In the genomic region with DNA sequence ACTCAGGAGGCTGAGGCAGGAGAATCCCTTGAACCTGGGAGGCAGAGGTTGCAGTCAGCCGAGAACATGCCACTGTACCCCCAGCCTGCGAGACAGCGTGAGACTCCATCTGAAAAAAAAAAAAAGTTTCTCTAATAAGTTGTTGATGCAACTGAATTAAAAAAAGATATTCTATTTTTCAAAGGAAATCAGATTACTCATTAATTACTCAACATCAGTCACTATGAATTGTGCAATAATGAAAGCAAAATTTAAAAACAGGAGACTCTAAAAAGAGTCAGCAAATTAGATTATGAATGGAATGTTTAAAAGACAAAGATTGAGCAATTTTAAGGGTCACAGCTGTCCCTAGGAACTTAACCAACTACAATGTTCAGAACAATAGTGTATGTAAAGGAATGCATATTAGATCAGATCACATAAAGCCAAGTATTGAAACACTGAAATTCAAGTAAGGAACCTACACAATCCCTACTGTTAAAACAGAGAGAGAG, we compare ENCODE assay signal across 13 cellular contexts.
DNase-seq lines count a peak whose midpoint lies in the region; ATAC-seq and TF ChIP-seq lines count a peak whose summit lies in the region.
"Had no signal": no experiment of that assay in that cellular context is flagged by ENCODE, and none has a peak within 500 bp of the region (broad histone marks: within the 10 kb centered on the region; RNA-seq: fewer than 3 reads in every experiment).

No MANE protein-coding gene starts in this region.

- H4K91ac ChIP-seq in neuronal stem cell (ENCODE audit: low read depth, low read length, poor library complexity) = no peak overlapping the region

- H3K4me3 ChIP-seq in adipocyte (ENCODE audit: low read length) (no peak overlapping the region), subcutaneous abdominal adipose tissue (ENCODE audit: low read depth in 1 of 5, low read length in 5 of 5) (no peak overlapping the region), neuronal stem cell (ENCODE audit: low read length in 2 of 2) (no peak overlapping the region)
- H3K4me3 ChIP-seq: uterus had no signal

- WGBS in neuronal stem cell (ENCODE audit: extremely low coverage in 2 of 2, insufficient read length in 2 of 2, insufficient replicate concordance in 1 of 2), 2 donors = no CpG with 5 or more reads among the region's 3 CpGs

- H3K27ac ChIP-seq in foreskin keratinocyte = peak overlapping the region; percentile 79
- H3K27ac ChIP-seq in subcutaneous abdominal adipose tissue (ENCODE audit: low read depth, low read length) = peak overlapping the region; percentile 84
- H3K27ac ChIP-seq in neuronal stem cell (replicated peaks; ENCODE audit: low read length) = no peak overlapping the region
- H3K27ac ChIP-seq: VCaP had no signal

- no peak overlapping the region for H3K18ac ChIP-seq in neuronal stem cell (ENCODE audit: low read length)

- no peak overlapping the region for H2BK120ac ChIP-seq in neuronal stem cell (ENCODE audit: low read depth, low read length)

- ATAC-seq in foreskin keratinocyte = peak; percentile 80
- ATAC-seq in GM19023 (IDR thresholded peaks at IDR 0.05; ENCODE audit: unreplicated experiment) = no peak

- no peak overlapping the region for H4K8ac ChIP-seq in neuronal stem cell (ENCODE audit: low read depth, low read length)

- no peak overlapping the region for H2AK5ac ChIP-seq in neuronal stem cell (ENCODE audit: low read depth, low read length)

- H3K79me1 ChIP-seq in neuronal stem cell (ENCODE audit: low read depth, low read length) = no peaks in the 10 kb centered on the region

- no peak overlapping the region for H2BK15ac ChIP-seq in neuronal stem cell (ENCODE audit: low read length)

- H3K27ac Mint-ChIP-seq in activated T-cell treated with anti-CD3 and anti-CD28 coated beads, Interleukin-2, amount 50 U/mL, for 24 hours = peak overlapping the region; percentile 42
- H3K27ac Mint-ChIP-seq: activated naive CD4-positive, alpha-beta T cell treated with anti-CD3 and anti-CD28 coated beads, Interleukin-2, amount 10 ng/mL, durations not matched to agents 7 days and 5 days had no signal

- H3K4me1 ChIP-seq in adipocyte (ENCODE audit: control insufficient read depth, insufficient read depth, low read length) (peaks cover 27% of the 10 kb centered on the region), foreskin keratinocyte (peaks cover 17% of the 10 kb centered on the region), subcutaneous abdominal adipose tissue (ENCODE audit: control insufficient read depth in 5 of 5, insufficient read depth in 5 of 5, low read length in 5 of 5) (peaks cover 5 to 19% (median 12%) of the 10 kb centered on the region in 5 donors), neuronal stem cell (ENCODE audit: control insufficient read depth in 2 of 2, insufficient read depth in 1 of 2, low read depth in 1 of 2, low read length in 2 of 2) (no peaks in the 10 kb centered on the region)
- H3K4me1 ChIP-seq: uterus had no signal

- no peak overlapping the region for H3K4ac ChIP-seq in neuronal stem cell (ENCODE audit: low read length)

- no peaks in the 10 kb centered on the region for H3K27me3 Mint-ChIP-seq in activated T-cell treated with anti-CD3 and anti-CD28 coated beads, Interleukin-2, amount 50 U/mL, for 24 hours
- H3K27me3 Mint-ChIP-seq: activated naive CD4-positive, alpha-beta T cell treated with anti-CD3 and anti-CD28 coated beads, Interleukin-2, amount 10 ng/mL, durations not matched to agents 7 days and 5 days had no signal

- H3K9me3 Mint-ChIP-seq in activated T-cell treated with anti-CD3 and anti-CD28 coated beads, Interleukin-2, amount 50 U/mL, for 24 hours = no peaks in the 10 kb centered on the region
- H3K9me3 Mint-ChIP-seq: activated naive CD4-positive, alpha-beta T cell treated with anti-CD3 and anti-CD28 coated beads, Interleukin-2, amount 10 ng/mL, durations not matched to agents 7 days and 5 days had no signal

- no peaks in the 10 kb centered on the region for H3K9me3 ChIP-seq in adipocyte (ENCODE audit: control insufficient read depth, low read length)
- no peaks in the 10 kb centered on the region for H3K9me3 ChIP-seq in subcutaneous abdominal adipose tissue (ENCODE audit: control insufficient read depth in 5 of 5, low read length in 5 of 5)
- H3K9me3 ChIP-seq in neuronal stem cell (replicated peaks in 1 of 2; ENCODE audit: control insufficient read depth in 2 of 2, insufficient read depth in 1 of 2, low read depth in 1 of 2, low read length in 2 of 2) = no peaks in the 10 kb centered on the region
- H3K9me3 ChIP-seq: uterus had no signal

- H3K14ac ChIP-seq in neuronal stem cell (ENCODE audit: low read length) = no peak overlapping the region

- no peak overlapping the region for H2BK5ac ChIP-seq in neuronal stem cell (ENCODE audit: low read length)

- DNase-seq in activated T-cell treated with anti-CD3 and anti-CD28 coated beads, Interleukin-2, amount 50 U/mL, for 24 hours = no peak
- DNase-seq in activated T-cell treated with anti-CD3 and anti-CD28 coated beads, Interleukin-2, amount 50 U/mL, for 1 hour = no peak
- peak; percentile 93 for DNase-seq in adipocyte (ENCODE audit: low read depth)
- DNase-seq in foreskin keratinocyte = peak; percentile 82 to 89
- DNase-seq in neuronal stem cell (ENCODE audit: low spot score) = no peak
- DNase-seq in NK-92 (lab: John Stamatoyannopoulos, UW; ENCODE audit: unreplicated experiment) = no peak
- DNase-seq: activated naive CD4-positive, alpha-beta T cell treated with anti-CD3 and anti-CD28 coated beads, Interleukin-2, amount 10 ng/mL, durations not matched to agents 7 days and 5 days; KG1; NCI-H748 treated with DMSO at 0.1 percent for 48 hours; uterus had no signal

- no peak for TF ChIP-seq CTCF in foreskin keratinocyte (conservative IDR thresholded peaks at IDR 0.05)

- H3K4me2 ChIP-seq in neuronal stem cell (ENCODE audit: insufficient read depth, low read length, poor library complexity, severe bottlenecking) = no peak overlapping the region

- H3K4me1 Mint-ChIP-seq in activated T-cell treated with anti-CD3 and anti-CD28 coated beads, Interleukin-2, amount 50 U/mL, for 24 hours (ENCODE audit: low read depth) = peaks cover 9% of the 10 kb centered on the region

- H3K36me3 ChIP-seq in adipocyte (ENCODE audit: control insufficient read depth, insufficient read depth, low read length, severe bottlenecking) (no peaks in the 10 kb centered on the region), subcutaneous abdominal adipose tissue (ENCODE audit: control insufficient read depth in 5 of 5, insufficient read depth in 5 of 5, low read length in 5 of 5) (no peaks in the 10 kb centered on the region), neuronal stem cell (replicated peaks in 1 of 2; ENCODE audit: control insufficient read depth in 2 of 2, insufficient read depth in 2 of 2, low read length in 2 of 2) (no peaks in the 10 kb centered on the region)
- H3K36me3 ChIP-seq: uterus had no signal

- no peak overlapping the region for H3K23ac ChIP-seq in neuronal stem cell (ENCODE audit: low read depth, low read length, poor library complexity)

- no peak overlapping the region for H2AFZ ChIP-seq in neuronal stem cell (ENCODE audit: low read length)

- no peaks in the 10 kb centered on the region for H3K36me3 Mint-ChIP-seq in activated T-cell treated with anti-CD3 and anti-CD28 coated beads, Interleukin-2, amount 50 U/mL, for 24 hours (ENCODE audit: low read depth)
- H3K36me3 Mint-ChIP-seq: activated naive CD4-positive, alpha-beta T cell treated with anti-CD3 and anti-CD28 coated beads, Interleukin-2, amount 10 ng/mL, durations not matched to agents 7 days and 5 days had no signal

- H3K27me3 ChIP-seq in adipocyte (replicated peaks; ENCODE audit: control insufficient read depth, insufficient read depth, low read length) = no peaks in the 10 kb centered on the region
- no peaks in the 10 kb centered on the region for H3K27me3 ChIP-seq in foreskin keratinocyte
- H3K27me3 ChIP-seq in subcutaneous abdominal adipose tissue (ENCODE audit: control insufficient read depth in 5 of 5, insufficient read depth in 4 of 5, low read length in 5 of 5) = no peaks in the 10 kb centered on the region
- no peaks in the 10 kb centered on the region for H3K27me3 ChIP-seq in neuronal stem cell (ENCODE audit: control insufficient read depth in 3 of 3, insufficient read depth in 3 of 3, low read depth in 1 of 3, low read length in 3 of 3)
- H3K27me3 ChIP-seq: uterus had no signal

- H3K9ac ChIP-seq in adipocyte (ENCODE audit: low read length) = peak overlapping the region; percentile 57
- H3K9ac ChIP-seq in subcutaneous abdominal adipose tissue (ENCODE audit: low read length in 5 of 5) = no peak overlapping the region
- H3K9ac ChIP-seq in neuronal stem cell (ENCODE audit: low read depth, low read length, poor library complexity) = no peak overlapping the region

- H2BK12ac ChIP-seq in neuronal stem cell (ENCODE audit: low read length) = no peak overlapping the region

- H3K4me3 Mint-ChIP-seq in activated T-cell treated with anti-CD3 and anti-CD28 coated beads, Interleukin-2, amount 50 U/mL, for 24 hours = no peak overlapping the region
- H3K4me3 Mint-ChIP-seq: activated naive CD4-positive, alpha-beta T cell treated with anti-CD3 and anti-CD28 coated beads, Interleukin-2, amount 10 ng/mL, durations not matched to agents 7 days and 5 days had no signal

Comparison
In these comparisons a context has a peak if more than half of its experiments do, and no peak if none do; other contexts are left out.
1. DNase-seq: peak in adipocyte (single experiment) and foreskin keratinocyte (2 of 2); none in activated T-cell treated with anti-CD3 and anti-CD28 coated beads, Interleukin-2, amount 50 U/mL, for 24 hours (single experiment), activated T-cell treated with anti-CD3 and anti-CD28 coated beads, Interleukin-2, amount 50 U/mL, for 1 hour (single experiment), neuronal stem cell (single experiment) and NK-92 (single experiment).